In the genomic region with DNA sequence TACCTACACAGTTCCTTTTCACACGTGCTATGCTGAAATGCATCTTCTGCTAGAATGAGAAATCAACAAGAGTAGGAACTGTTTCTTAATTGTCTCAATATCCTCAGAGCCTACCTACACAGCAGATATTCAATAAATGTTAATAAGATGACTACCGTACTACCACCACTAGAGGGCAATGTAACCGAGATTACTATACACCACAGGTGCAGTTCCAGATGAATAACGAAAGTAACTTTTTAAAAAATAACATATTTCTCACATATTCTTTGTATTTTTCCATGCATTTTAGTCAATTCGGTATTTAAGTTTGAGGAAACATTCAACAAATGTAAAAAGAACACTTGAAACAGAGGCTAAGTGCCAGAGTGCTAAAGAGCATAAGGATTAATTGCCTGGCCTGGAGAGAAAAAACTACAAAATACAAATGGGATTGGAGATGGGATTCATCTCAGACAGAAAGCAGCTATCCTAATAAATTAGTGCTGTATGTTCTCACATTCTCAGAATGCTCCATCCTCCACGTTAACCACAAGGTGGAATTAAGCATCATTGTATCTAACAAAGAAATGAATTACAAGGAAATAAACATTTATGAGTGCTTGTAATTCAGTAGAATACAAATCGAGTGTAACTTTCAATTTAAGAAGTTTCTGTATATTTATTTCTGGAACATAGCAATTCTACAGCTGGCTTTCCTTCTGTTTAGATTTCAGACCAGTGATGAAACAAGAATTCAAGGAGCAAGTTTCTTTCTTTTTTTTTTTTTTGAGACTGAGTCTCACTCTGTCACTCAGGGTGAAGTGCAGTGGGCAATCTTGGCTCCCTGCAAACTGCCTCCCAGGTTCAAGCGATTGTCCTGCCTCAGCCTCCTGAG, we compare ENCODE assay signal across 9 cellular contexts. TPM values are rescaled to one million over a fixed set of nuclear protein-coding genes. Genes with fewer than 3 reads are reported as not detected.
DNase-seq lines count a peak whose midpoint lies in the region; ATAC-seq and TF ChIP-seq lines count a peak whose summit lies in the region.
"Had no signal": no experiment of that assay in that cellular context is flagged by ENCODE, and none has a peak within 500 bp of the region (broad histone marks: within the 10 kb centered on the region; RNA-seq: fewer than 3 reads in every experiment).

No MANE protein-coding gene starts in this region.

- intact Hi-C loops in right lobe of liver (cut with DNase I), result no loop called here
- intact Hi-C loops in aorta (cut with DNase I), result loop anchor here (5.0 to 10.0 kb wide), 3 partner anchors 93 to 245 kb away; a partner anchor contains a TSS

- H3K9me3 ChIP-seq in right lobe of liver (no peaks in the 10 kb centered on the region), aorta (ENCODE audit: control insufficient read depth, low read length) (no peaks in the 10 kb centered on the region)
- H3K9me3 ChIP-seq: BLaER1 had no signal

- peak; percentile 98 for ATAC-seq in GM21390 (IDR thresholded peaks at IDR 0.05; ENCODE audit: unreplicated experiment)
- peak; percentile 87 for ATAC-seq in HG03571 (IDR thresholded peaks at IDR 0.05; ENCODE audit: unreplicated experiment)
- peak; percentile 94 to 98 (median 97) for ATAC-seq in right lobe of liver
- ATAC-seq in aorta (ENCODE audit: low FRiP score), result peak; percentile 84

- DNase-seq in DMS 273 (lab: John Stamatoyannopoulos, UW; ENCODE audit: unreplicated experiment) (peak; percentile 80), DMS 273 treated with DMSO at 0.1 percent for 48 hours (lab: John Stamatoyannopoulos, UW) (no peak), NOMO-1 treated with dmso at 0.1 percent for 144 hours (lab: John Stamatoyannopoulos, UW; ENCODE audit: unreplicated experiment) (peak; percentile 2), cerebellum (ENCODE audit: low spot score) (peak; percentile 44), right lobe of liver (no peak), aorta (no peak)

- 19% methylated on average over 8 of the region's 8 CpGs for WGBS in right lobe of liver (ENCODE audit: insufficient coverage, low coverage, low lambda C conversion rate, missing lambda C conversion rate)
- WGBS in aorta, 2 donors, result 16 to 20% methylated on average over 8 of the region's 8 CpGs

- H3K4me3 ChIP-seq in right lobe of liver, result peak overlapping the region in 1 of 3 donors; percentile 21
- H3K4me3 ChIP-seq in aorta (ENCODE audit: low read length in 2 of 2), result no peak overlapping the region
- H3K4me3 ChIP-seq: BLaER1 had no signal

- peaks cover 0 to 4% (median 0%) of the 10 kb centered on the region in 4 donors for H3K4me1 ChIP-seq in right lobe of liver
- H3K4me1 ChIP-seq in aorta (ENCODE audit: control insufficient read depth in 1 of 2, insufficient read depth in 2 of 2, low read length in 2 of 2), result no peaks in the 10 kb centered on the region
- H3K4me1 ChIP-seq: BLaER1 had no signal

- TF ChIP-seq POLR2A in right lobe of liver (IDR thresholded peaks at IDR 0.05), result no peak

- H3K27ac ChIP-seq in right lobe of liver (no peak overlapping the region), aorta (ENCODE audit: low read depth in 1 of 2, low read length in 2 of 2) (no peak overlapping the region)
- H3K27ac ChIP-seq: BLaER1 had no signal

- peak; percentile 61 to 76 (median 72) for TF ChIP-seq CTCF in right lobe of liver (IDR thresholded peaks at IDR 0.05)

- H3K36me3 ChIP-seq in right lobe of liver (no peaks in the 10 kb centered on the region), aorta (ENCODE audit: control insufficient read depth in 1 of 2, insufficient read depth in 2 of 2, low read length in 1 of 2) (no peaks in the 10 kb centered on the region)
- H3K36me3 ChIP-seq: BLaER1 had no signal

- no peaks in the 10 kb centered on the region for H3K27me3 ChIP-seq in right lobe of liver
- H3K27me3 ChIP-seq in aorta (ENCODE audit: control insufficient read depth in 1 of 2, insufficient read depth in 2 of 2, low read length in 1 of 2), result peaks cover 0 to 1% of the 10 kb centered on the region in 2 donors
- H3K27me3 ChIP-seq: BLaER1 had no signal

RNA-seq across cellular contexts. Expression of a gene that starts 20.3 kb away (rescaled TPM):
- 89.1 TPM for total RNA-seq in cerebellum
- total RNA-seq in right lobe of liver, result 1 to 10 TPM; 1.5 to 3.7 (median 3.1) TPM
- total RNA-seq in aorta, result 10 to 100 TPM; 23.4 to 25.5 TPM
- 10 to 100 TPM in 1 of 2 donors, 1 to 10 TPM in 1; 6.0 to 16.3 TPM for polyA plus RNA-seq in aorta

Comparison
In these comparisons a context has a peak if more than half of its experiments do, and no peak if none do; other contexts are left out.
1. DNase-seq: peak in DMS 273 (single experiment), NOMO-1 treated with dmso at 0.1 percent for 144 hours (single experiment) and cerebellum (single experiment); none in DMS 273 treated with DMSO at 0.1 percent for 48 hours (single experiment), right lobe of liver (0 of 3) and aorta (0 of 2).
2. RNA of a gene that starts 20.3 kb away (total RNA-seq): 89.1 TPM in cerebellum (single experiment) and 23.4 to 25.5 TPM in aorta; 1.5 to 3.7 TPM in right lobe of liver; every median in the first group is over 4 times any median in the second.
3. intact Hi-C loops: an anchor here in aorta (5.0 to 10.0 kb wide); none called in right lobe of liver.
4. Peak in every context shown above with its lines, with median percentiles within 50 percentile points of each other: ATAC-seq.